ENCODE assay signal across 26 cellular contexts in the genomic region with DNA sequence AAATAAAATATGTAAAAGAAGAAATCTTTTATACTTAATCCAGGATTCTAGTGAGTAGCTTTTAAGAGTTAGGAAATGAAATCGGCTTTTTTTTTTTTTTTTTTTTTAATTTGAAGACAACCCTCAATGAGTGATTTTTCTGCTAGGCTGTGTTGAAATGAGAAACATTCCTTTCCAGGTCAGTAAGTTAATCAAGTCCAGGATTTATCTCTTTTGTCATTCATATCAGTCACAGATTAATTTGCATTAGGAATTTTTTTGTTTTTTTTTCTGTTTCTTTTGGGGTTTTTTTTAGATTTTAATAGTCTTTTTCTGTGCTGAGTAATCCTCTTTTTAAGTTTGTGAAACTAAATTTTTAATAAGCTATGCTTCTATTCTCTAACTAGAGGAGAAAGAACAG.
"Had no signal": no experiment of that assay in that cellular context is flagged by ENCODE, and none has a peak within 500 bp of the region (broad histone marks: within the 10 kb centered on the region; RNA-seq: fewer than 3 reads in every experiment).

No MANE protein-coding gene starts in this region.

- H3K27ac ChIP-seq: ascending aorta, SJCRH30 had no signal

- H3K9me3 ChIP-seq: ascending aorta, SJCRH30 had no signal

- H3K27me3 Mint-ChIP-seq: activated CD8-positive, alpha-beta memory T cell treated with anti-CD3 and anti-CD28 coated beads, Interleukin-2, amount 10 ng/mL, durations not matched to agents 7 days and 5 days; activated naive CD4-positive, alpha-beta T cell treated with anti-CD3 and anti-CD28 coated beads, Interleukin-2, amount 50 U/mL, for 24 hours; activated T-cell treated with anti-CD3 and anti-CD28 coated beads, Interleukin-2, amount 50 U/mL, for 24 hours had no signal

- DNase-seq: activated CD4-positive, alpha-beta T cell treated with anti-CD3 and anti-CD28 coated beads for 48 hours; activated CD4-positive, alpha-beta T cell treated with anti-CD3 and anti-CD28 coated beads, Interleukin-2, amount 50 U/mL, for 48 hours; activated CD4-positive, CD25-positive, alpha-beta regulatory T cell treated with anti-CD3 and anti-CD28 coated beads, Interleukin-2, amount 50 U/mL, for 72 hours; activated CD8-positive, alpha-beta memory T cell treated with anti-CD3 and anti-CD28 coated beads, Interleukin-2, amount 10 ng/mL, durations not matched to agents 7 days and 5 days; activated effector memory CD4-positive, alpha-beta T cell treated with Interleukin-2 at 50 U/mL for 16 hours; activated naive CD4-positive, alpha-beta T cell; activated T-cell treated with anti-CD3 and anti-CD28 coated beads, Interleukin-2, amount 50 U/mL, for 24 hours; amniotic stem cell; cerebellar nuclear complex; MM.1S; NCI-H1105; NCI-H1436; NCI-H1694 treated with DMSO at 0.1 percent for 48 hours; NCI-H2029 treated with DMSO at 0.1 percent for 48 hours; NCI-H510A treated with DMSO at 0.1 percent for 48 hours; NK-92 treated with Interleukin-12 subunit alpha and Interleukin-12 subunit beta, amount 100 ng/mL, for 24 hours; OCI-M1; RPMI8226; SJCRH30 had no signal

- H3K27ac Mint-ChIP-seq: activated CD8-positive, alpha-beta memory T cell treated with anti-CD3 and anti-CD28 coated beads, Interleukin-2, amount 10 ng/mL, durations not matched to agents 7 days and 5 days; activated naive CD4-positive, alpha-beta T cell treated with anti-CD3 and anti-CD28 coated beads, Interleukin-2, amount 50 U/mL, for 24 hours; activated T-cell treated with anti-CD3 and anti-CD28 coated beads, Interleukin-2, amount 50 U/mL, for 24 hours; activated T-helper 1 cell treated with anti-CD3 and anti-CD28 coated beads, Interleukin-12 subunit alpha, Interleukin-12 subunit beta, Interleukin-2, Interleukin-4 antibody, amounts not matched to agents 30 ng/mL and 10 ng/mL and 1 ng/mL, durations not matched to agents 14 hours and 24 hours and 36 hours; T-helper 1 cell treated with Interleukin-12 subunit alpha and Interleukin-12 subunit beta and Interleukin-4 antibody, amounts not matched to agents 30 μg/mL and 1 μg/mL, for 36 hours; WTC11 had no signal

- H3K4me3 ChIP-seq: ascending aorta had no signal

- H3K4me3 Mint-ChIP-seq: activated CD8-positive, alpha-beta memory T cell treated with anti-CD3 and anti-CD28 coated beads, Interleukin-2, amount 10 ng/mL, durations not matched to agents 7 days and 5 days; activated naive CD4-positive, alpha-beta T cell treated with anti-CD3 and anti-CD28 coated beads, Interleukin-2, amount 50 U/mL, for 24 hours; activated T-cell treated with anti-CD3 and anti-CD28 coated beads, Interleukin-2, amount 50 U/mL, for 24 hours; activated T-helper 1 cell treated with anti-CD3 and anti-CD28 coated beads, Interleukin-12 subunit alpha, Interleukin-12 subunit beta, Interleukin-2, Interleukin-4 antibody, amounts not matched to agents 30 ng/mL and 10 ng/mL and 1 ng/mL, durations not matched to agents 14 hours and 24 hours and 36 hours; T-helper 1 cell treated with Interleukin-12 subunit alpha and Interleukin-12 subunit beta and Interleukin-4 antibody, amounts not matched to agents 30 μg/mL and 1 μg/mL, for 36 hours; WTC11 had no signal

- H3K27me3 ChIP-seq: ascending aorta, SJCRH30 had no signal

- H3K4me1 Mint-ChIP-seq: activated CD8-positive, alpha-beta memory T cell treated with anti-CD3 and anti-CD28 coated beads, Interleukin-2, amount 10 ng/mL, durations not matched to agents 7 days and 5 days; activated naive CD4-positive, alpha-beta T cell treated with anti-CD3 and anti-CD28 coated beads, Interleukin-2, amount 50 U/mL, for 24 hours had no signal

- H3K9me3 Mint-ChIP-seq: activated T-helper 1 cell treated with anti-CD3 and anti-CD28 coated beads, Interleukin-12 subunit alpha, Interleukin-12 subunit beta, Interleukin-2, Interleukin-4 antibody, amounts not matched to agents 30 ng/mL and 10 ng/mL and 1 ng/mL, durations not matched to agents 14 hours and 24 hours and 36 hours had no signal

- H3K36me3 Mint-ChIP-seq: activated CD8-positive, alpha-beta memory T cell treated with anti-CD3 and anti-CD28 coated beads, Interleukin-2, amount 10 ng/mL, durations not matched to agents 7 days and 5 days; activated naive CD4-positive, alpha-beta T cell treated with anti-CD3 and anti-CD28 coated beads, Interleukin-2, amount 50 U/mL, for 24 hours had no signal

- H3K36me3 ChIP-seq: ascending aorta, SJCRH30 had no signal

- H3K4me1 ChIP-seq: ascending aorta, SJCRH30 had no signal

- ATAC-seq: activated CD8-positive, alpha-beta memory T cell treated with anti-CD3 and anti-CD28 coated beads, Interleukin-2, amount 10 ng/mL, durations not matched to agents 7 days and 5 days; Panc1; Right ventricle myocardium inferior; WTC11 had no signal
